ENCODE assay signal across 16 cellular contexts in the genomic region with DNA sequence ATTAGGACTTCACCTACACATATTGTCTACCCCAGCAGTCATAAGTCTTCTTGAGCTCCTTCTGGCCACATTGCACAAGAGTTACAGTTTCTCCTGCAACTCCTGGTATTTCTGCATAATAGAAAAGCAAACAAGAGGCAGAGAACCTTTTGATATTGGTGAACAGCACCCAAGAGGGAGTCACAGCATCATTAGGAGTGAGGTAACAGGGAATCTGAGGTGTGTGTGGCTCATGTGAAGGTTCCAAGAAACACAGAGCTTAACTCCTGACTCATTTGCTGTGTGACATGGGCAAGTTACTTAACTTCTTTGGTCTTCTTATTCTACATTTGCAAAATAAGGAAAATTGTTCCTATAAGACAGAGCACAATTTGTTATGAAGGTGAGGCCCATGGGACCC.
DNase-seq lines count a peak whose midpoint lies in the region; ATAC-seq and TF ChIP-seq lines count a peak whose summit lies in the region.
"Had no signal": no experiment of that assay in that cellular context is flagged by ENCODE, and none has a peak within 500 bp of the region (broad histone marks: within the 10 kb centered on the region; RNA-seq: fewer than 3 reads in every experiment).

No MANE protein-coding gene starts in this region.

- CTCF ChIA-PET in MCF 10A (lab: Yijun Ruan, JAX) (no interaction called here), mammary epithelial cell (lab: Charles Lee; ENCODE audit: low non-redundant PET) (no interaction called here)

- peaks cover 5% of the 10 kb centered on the region for H3K36me3 Mint-ChIP-seq in MCF 10A (ENCODE audit: insufficient read depth, unreplicated experiment)
- H3K36me3 Mint-ChIP-seq: CD8-positive, alpha-beta memory T cell had no signal

- H3K9ac ChIP-seq in mammary epithelial cell (ENCODE audit: insufficient read depth, low read length) = no peak overlapping the region
- H3K9ac ChIP-seq: BLaER1 had no signal

- no peak overlapping the region for H3K27ac ChIP-seq in mammary epithelial cell (ENCODE audit: insufficient read depth, low read depth, low read length)
- H3K27ac ChIP-seq: BLaER1 had no signal

- ATAC-seq in esophagus mucosa (peak; percentile 58), GM19455 (IDR thresholded peaks at IDR 0.05; ENCODE audit: unreplicated experiment) (no peak)
- ATAC-seq: GM23338 had no signal

- peaks cover 48% of the 10 kb centered on the region for H3K27me3 Mint-ChIP-seq in MCF 10A (ENCODE audit: insufficient read depth, unreplicated experiment)
- H3K27me3 Mint-ChIP-seq: CD8-positive, alpha-beta memory T cell had no signal

- in situ Hi-C loops in mammary epithelial cell (cut with MboI; ENCODE audit: low sequenced_read_pairs in 2 of 2) = no loop called here

- no peak overlapping the region for H3K4me3 Mint-ChIP-seq in MCF 10A (ENCODE audit: unreplicated experiment)
- H3K4me3 Mint-ChIP-seq: CD8-positive, alpha-beta memory T cell; GM23338 had no signal

- peaks cover 8% of the 10 kb centered on the region for H3K9me3 Mint-ChIP-seq in MCF 10A (ENCODE audit: unreplicated experiment)
- H3K9me3 Mint-ChIP-seq: GM23338 had no signal

- peak; percentile 58 for DNase-seq in MCF 10A (ENCODE audit: unreplicated experiment)
- DNase-seq in mammary epithelial cell = no peak
- DNase-seq in NOMO-1 treated with dmso at 0.1 percent for 144 hours (lab: John Stamatoyannopoulos, UW; ENCODE audit: unreplicated experiment) = peak; percentile 21
- DNase-seq in GM19240 (ENCODE audit: insufficient read length, low spot score) = no peak
- no peak for DNase-seq in pons (ENCODE audit: low spot score)
- no peak for DNase-seq in DMS153 (lab: John Stamatoyannopoulos, UW)
- DNase-seq: 8988T; CD8-positive, alpha-beta memory T cell; DMS53; GF-D8; H7 had no signal

- no TSS peak for BruUV-seq in MCF 10A (replicated peaks; lab: Mats Ljungman, UMichigan)
- BruUV-seq in mammary epithelial cell (replicated peaks; lab: Mats Ljungman, UMichigan) = no TSS peak

- no peak for TF ChIP-seq CTCF in MCF 10A (IDR thresholded peaks at IDR 0.05; ENCODE audit: unreplicated experiment)
- no peak for TF ChIP-seq CTCF in mammary epithelial cell (conservative IDR thresholded peaks at IDR 0.05 in 1 of 2, IDR thresholded peaks at IDR 0.05 in 1 of 2; ENCODE audit: extremely low read depth in 1 of 2, insufficient read depth in 1 of 2, low read depth in 1 of 2, low read length in 2 of 2)

- no peaks in the 10 kb centered on the region for H3K27me3 ChIP-seq in mammary epithelial cell (ENCODE audit: insufficient read depth, low read length)
- H3K27me3 ChIP-seq: BLaER1 had no signal

- no peaks in the 10 kb centered on the region for H4K20me1 ChIP-seq in mammary epithelial cell (ENCODE audit: insufficient read depth, low read length)
- H4K20me1 ChIP-seq: BLaER1 had no signal

- no peak overlapping the region for H3K4me2 ChIP-seq in mammary epithelial cell (ENCODE audit: insufficient read depth, low read depth, low read length)
- H3K4me2 ChIP-seq: BLaER1, GM23338 had no signal

- H3K79me2 ChIP-seq in mammary epithelial cell (ENCODE audit: insufficient read depth, low read length) = no peaks in the 10 kb centered on the region

- intact Hi-C loops in MCF 10A (cut with micrococcal nuclease) = no loop called here
- intact Hi-C loops in mammary epithelial cell (cut with micrococcal nuclease) = no loop called here

- no peak overlapping the region for H3K4me3 ChIP-seq in mammary epithelial cell (replicated peaks in 1 of 3; ENCODE audit: insufficient read depth in 1 of 3, low read depth in 2 of 3, low read length in 3 of 3)
- H3K4me3 ChIP-seq: BLaER1, GM23338 had no signal

- no peaks in the 10 kb centered on the region for H3K4me1 ChIP-seq in mammary epithelial cell (ENCODE audit: insufficient read depth, low read length)
- H3K4me1 ChIP-seq: BLaER1, Caco-2 had no signal

- H2AFZ ChIP-seq in mammary epithelial cell (ENCODE audit: low read depth, low read length) = no peak overlapping the region
- H2AFZ ChIP-seq: GM23338 had no signal

- H3K36me3 ChIP-seq in mammary epithelial cell (ENCODE audit: insufficient read depth, low read length) = no peaks in the 10 kb centered on the region
- H3K36me3 ChIP-seq: BLaER1 had no signal

- no peak overlapping the region for H3K27ac Mint-ChIP-seq in MCF 10A (ENCODE audit: low read depth, unreplicated experiment)
- H3K27ac Mint-ChIP-seq: CD8-positive, alpha-beta memory T cell; GM23338 had no signal

- dilution Hi-C loops in mammary epithelial cell (cut with HindIII; ENCODE audit: low sequenced_read_pairs) = no loop called here

- POLR2A ChIA-PET in MCF 10A (lab: Yijun Ruan, JAX) = interaction anchor here (1.4 kb wide), 1 partner anchor 11 kb away, joined by 3 read pairs; no protein-coding TSS in a partner anchor

- peaks cover 7% of the 10 kb centered on the region for H3K9me3 ChIP-seq in mammary epithelial cell (replicated peaks; ENCODE audit: insufficient read depth, low read length)
- H3K9me3 ChIP-seq: BLaER1, Caco-2 had no signal

- H3K4me1 Mint-ChIP-seq in MCF 10A (ENCODE audit: insufficient read depth, unreplicated experiment) = peaks cover 15% of the 10 kb centered on the region
- H3K4me1 Mint-ChIP-seq: CD8-positive, alpha-beta memory T cell had no signal

Comparison
In these comparisons a context has a peak if more than half of its experiments do, and no peak if none do; other contexts are left out.
1. DNase-seq: peak in MCF 10A (single experiment) and NOMO-1 treated with dmso at 0.1 percent for 144 hours (single experiment); none in mammary epithelial cell (single experiment), GM19240 (single experiment), pons (single experiment) and DMS153 (single experiment).